ENCODE assay signal across 9 cellular contexts in genomic region chr13:42594577-42595571, GRCh38. TPM values are rescaled to one million over a fixed set of nuclear protein-coding genes. Genes with fewer than 3 reads are reported as not detected.
A peak's percentile ranks its signal among the peaks of the same experiment; 100 is the strongest.
DNase-seq lines count a peak whose midpoint lies in the region; ATAC-seq and TF ChIP-seq lines count a peak whose summit lies in the region.
"Had no signal": no experiment of that assay in that cellular context is flagged by ENCODE, and none has a peak within 500 bp of the region (broad histone marks: within the 10 kb centered on the region; RNA-seq: fewer than 3 reads in every experiment).

No MANE protein-coding gene starts in this region.

- H3K9me3 Mint-ChIP-seq in CD8-positive, alpha-beta T cell = no peaks in the 10 kb centered on the region
- no peaks in the 10 kb centered on the region for H3K9me3 Mint-ChIP-seq in central memory CD8-positive, alpha-beta T cell

- H3K4me1 ChIP-seq in CD8-positive, alpha-beta T cell (ENCODE audit: insufficient read depth, low read length) = no peaks in the 10 kb centered on the region

- no peaks in the 10 kb centered on the region for H3K36me3 ChIP-seq in CD8-positive, alpha-beta T cell (ENCODE audit: insufficient read depth, low read length)

- H3K27ac Mint-ChIP-seq in CD8-positive, alpha-beta T cell = no peak overlapping the region
- no peak overlapping the region for H3K27ac Mint-ChIP-seq in central memory CD8-positive, alpha-beta T cell (ENCODE audit: low read depth)

- no peaks in the 10 kb centered on the region for H3K27me3 ChIP-seq in CD8-positive, alpha-beta T cell (ENCODE audit: insufficient read depth, low read length)

- CTCF ChIA-PET in CD8-positive, alpha-beta T cell (lab: Charles Lee) = interaction anchor here (0.7 to 2.3 kb wide), 20 partner anchors 9 to 1212 kb away, joined by 3 to 21 read pairs (median 3); partner anchors contain the start of gene TNFSF11

- no peaks in the 10 kb centered on the region for H3K9me3 ChIP-seq in CD8-positive, alpha-beta T cell (ENCODE audit: low read length)

- peak in 6 of 7 experiments; percentile 22 to 62 (median 36) for DNase-seq in CD8-positive, alpha-beta T cell
- DNase-seq in H4 (ENCODE audit: low spot score) = peak; percentile 52
- DNase-seq in NCI-H2081 (lab: John Stamatoyannopoulos, UW) = peak; percentile 69
- DNase-seq in central memory CD8-positive, alpha-beta T cell (ENCODE audit: low spot score in 2 of 2) = no peak
- DNase-seq in kidney glomerular epithelial cell (lab: John Stamatoyannopoulos, UW) = peak; percentile 62
- peak; percentile 26 to 38 for DNase-seq in stimulated activated CD4-positive, alpha-beta T cell treated with anti-CD3 and anti-CD28 coated beads, Interleukin-4, amount 100 ng/mL, for 4 hours

- H3K4me1 Mint-ChIP-seq in CD8-positive, alpha-beta T cell (ENCODE audit: low read depth) = no peaks in the 10 kb centered on the region
- no peaks in the 10 kb centered on the region for H3K4me1 Mint-ChIP-seq in central memory CD8-positive, alpha-beta T cell

- ATAC-seq in CD8-positive, alpha-beta T cell = no peak
- ATAC-seq in central memory CD8-positive, alpha-beta T cell (replicated peaks; ENCODE audit: extremely low read depth, poor library complexity, severe bottlenecking) = peak; percentile 49
- ATAC-seq in GM21360 (IDR thresholded peaks at IDR 0.05; ENCODE audit: unreplicated experiment) = no peak

- peak; percentile 95 for TF ChIP-seq CTCF in CD8-positive, alpha-beta T cell (IDR thresholded peaks at IDR 0.05)
- peak; percentile 68 for TF ChIP-seq CTCF in WI38 (IDR thresholded peaks at IDR 0.05; ENCODE audit: low read depth, low read length)

- intact Hi-C loops in CD8-positive, alpha-beta T cell (cut with DNase I, micrococcal nuclease) = loop anchor here (2.0 kb wide), 2 partner anchors 260 to 1280 kb away; no protein-coding TSS in a partner anchor

- POLR2A ChIA-PET in CD8-positive, alpha-beta T cell (lab: Charles Lee) = no interaction called here

- peaks cover 10% of the 10 kb centered on the region for H3K27me3 Mint-ChIP-seq in CD8-positive, alpha-beta T cell (ENCODE audit: low read depth)
- H3K27me3 Mint-ChIP-seq in central memory CD8-positive, alpha-beta T cell = peaks cover 55% of the 10 kb centered on the region

- H3K4me3 ChIP-seq in CD8-positive, alpha-beta T cell (ENCODE audit: low read depth, low read length) = no peak overlapping the region
- no peak overlapping the region for H3K4me3 ChIP-seq in WI38 (ENCODE audit: low read depth, low read length)

- H3K36me3 Mint-ChIP-seq in CD8-positive, alpha-beta T cell = no peaks in the 10 kb centered on the region
- H3K36me3 Mint-ChIP-seq in central memory CD8-positive, alpha-beta T cell (ENCODE audit: insufficient read depth) = no peaks in the 10 kb centered on the region

- no peak overlapping the region for H3K27ac ChIP-seq in CD8-positive, alpha-beta T cell (ENCODE audit: low read depth, low read length)

- no peak overlapping the region for H3K4me3 Mint-ChIP-seq in CD8-positive, alpha-beta T cell
- H3K4me3 Mint-ChIP-seq in central memory CD8-positive, alpha-beta T cell = no peak overlapping the region

RNA-seq across cellular contexts. Expression of gene TNFSF11, which starts 20.9 kb away (rescaled TPM):
- total RNA-seq in CD8-positive, alpha-beta T cell = not detected
- total RNA-seq in H4 (2014; rRNA removed; shearing (Covaris generic)) = 0.08 TPM in 1 of 2 replicates, not detected in the other
- total RNA-seq: T-helper 1 cell treated with Interleukin-12 subunit alpha and Interleukin-12 subunit beta and Interleukin-4 antibody, amounts not matched to agents 30 ng/mL and 1 ng/mL, for 36 hours had no signal

Comparison
In these comparisons a context has a peak if more than half of its experiments do, and no peak if none do; other contexts are left out.
1. DNase-seq: peak in CD8-positive, alpha-beta T cell (6 of 7), H4 (single experiment), NCI-H2081 (2 of 2), kidney glomerular epithelial cell (single experiment) and stimulated activated CD4-positive, alpha-beta T cell treated with anti-CD3 and anti-CD28 coated beads, Interleukin-4, amount 100 ng/mL, for 4 hours (2 of 2); none in central memory CD8-positive, alpha-beta T cell (0 of 2).